Comparison of ENCODE assay signal across 8 cellular contexts in genomic region chr12:70242695-70243509, GRCh38. TPM values are rescaled to one million over a fixed set of nuclear protein-coding genes. Genes with fewer than 3 reads are reported as not detected.
A peak's percentile ranks its signal among the peaks of the same experiment; 100 is the strongest.
DNase-seq lines count a peak whose midpoint lies in the region; ATAC-seq and TF ChIP-seq lines count a peak whose summit lies in the region.

Gene CNOT2 (plus strand): TSS chr12:70243433. CDS start chr12:70278227, 34,794 bp downstream.

- DNase-seq in AML-193 (lab: John Stamatoyannopoulos, UW), result peak; percentile 79 to 82
- peak; percentile 91 for DNase-seq in NCI-H510A (lab: John Stamatoyannopoulos, UW)
- DNase-seq in activated CD4-positive, alpha-beta T cell treated with anti-CD3 and anti-CD28 coated beads for 24 hours (ENCODE audit: low read depth in 2 of 2), result peak; percentile 85 to 86
- DNase-seq in cerebellum (ENCODE audit: low spot score), result peak; percentile 82
- DNase-seq in kidney glomerular epithelial cell (lab: John Stamatoyannopoulos, UW), result peak; percentile 55
- DNase-seq in stimulated activated CD4-positive, alpha-beta T cell treated with anti-CD3 and anti-CD28 coated beads, Interleukin-15, amount 100 ng/mL, for 48 hours (ENCODE audit: low read depth in 2 of 2), result peak; percentile 83

- peak; percentile 61 for ATAC-seq in HG03378 (IDR thresholded peaks at IDR 0.05; ENCODE audit: unreplicated experiment)

- peak; percentile 69 for TF ChIP-seq POLR2A in GM19099 (IDR thresholded peaks at IDR 0.05; ENCODE audit: extremely low read depth, insufficient read length, low read depth)

RNA-seq across cellular contexts. Expression of gene CNOT2, which starts in this region (rescaled TPM):
- 223 TPM for total RNA-seq in cerebellum

Comparison
In these comparisons a context has a peak if more than half of its experiments do, and no peak if none do; other contexts are left out.
1. Peak in every context shown above with its lines: DNase-seq and ATAC-seq.